In the genomic region with DNA sequence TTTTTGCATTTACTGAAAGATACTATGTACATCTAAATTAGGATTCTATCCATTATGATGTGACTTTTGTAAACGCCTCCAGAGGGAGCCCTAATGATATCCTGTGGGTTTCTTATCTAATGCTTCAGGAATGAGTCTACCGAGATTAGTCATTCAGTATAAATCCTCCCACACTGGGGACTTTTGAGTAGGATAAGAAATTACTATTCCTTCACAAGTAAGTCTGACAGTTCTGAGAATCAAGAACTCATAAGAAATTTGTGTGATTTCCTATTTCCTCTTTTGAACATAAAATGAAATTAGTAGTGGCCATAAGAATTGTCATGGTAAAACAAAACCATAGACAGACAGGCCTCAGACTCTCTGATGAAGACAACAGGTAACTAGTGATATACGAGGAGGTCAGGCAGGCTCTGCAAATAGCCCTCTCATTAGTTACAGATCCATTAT, we compare ENCODE assay signal across 8 cellular contexts. TPM values are rescaled to one million over a fixed set of nuclear protein-coding genes. Genes with fewer than 3 reads are reported as not detected.
DNase-seq lines count a peak whose midpoint lies in the region; TF ChIP-seq lines count a peak whose summit lies in the region.

No MANE protein-coding gene starts in this region.

- in situ Hi-C loops in mammary epithelial cell (cut with MboI; ENCODE audit: low sequenced_read_pairs in 2 of 2) = loop anchor here in 1 of 2 donors (25.0 kb wide), 1 partner anchor 163 kb away; no protein-coding TSS in a partner anchor

- H3K36me3 Mint-ChIP-seq in mesothelial cell of epicardium = no peaks in the 10 kb centered on the region

- H3K4me3 Mint-ChIP-seq in mesothelial cell of epicardium = no peak overlapping the region

- no peaks in the 10 kb centered on the region for H3K9me3 Mint-ChIP-seq in mesothelial cell of epicardium

- H4K20me1 ChIP-seq in mammary epithelial cell (ENCODE audit: insufficient read depth, low read length) = no peaks in the 10 kb centered on the region

- H3K79me2 ChIP-seq in mammary epithelial cell (ENCODE audit: insufficient read depth, low read length) = no peaks in the 10 kb centered on the region

- intact Hi-C loops in mammary epithelial cell (cut with micrococcal nuclease) = loop anchor here (2.0 to 10.0 kb wide), 2 partner anchors 80 to 158 kb away; no protein-coding TSS in a partner anchor

- peaks cover 16% of the 10 kb centered on the region for H3K4me1 Mint-ChIP-seq in mesothelial cell of epicardium

- dilution Hi-C loops in mammary epithelial cell (cut with HindIII; ENCODE audit: low sequenced_read_pairs) = no loop called here

- 3% methylated on average over 3 of the region's 3 CpGs for WGBS in mammary epithelial cell (ENCODE audit: low coverage, missing lambda C conversion rate)

- no peak overlapping the region for H3K9ac ChIP-seq in mammary epithelial cell (ENCODE audit: insufficient read depth, low read length)

- peak overlapping the region; percentile 75 for H3K27ac Mint-ChIP-seq in mesothelial cell of epicardium

- H3K27me3 ChIP-seq in mammary epithelial cell (ENCODE audit: insufficient read depth, low read length) = peaks cover 2% of the 10 kb centered on the region

- no TSS peak for BruUV-seq in mammary epithelial cell (replicated peaks; lab: Mats Ljungman, UMichigan)

- DNase-seq in CD1c-positive myeloid dendritic cell (ENCODE audit: extremely low spot score) = peak; percentile 33
- peak; percentile 11 for DNase-seq in GM20000 (ENCODE audit: low spot score)
- peak; percentile 49 for DNase-seq in NAMALWA (ENCODE audit: low spot score)
- peak; percentile 71 for DNase-seq in mammary epithelial cell
- no peak for DNase-seq in mesothelial cell of epicardium (ENCODE audit: low spot score in 2 of 2, unreplicated experiment in 2 of 2)
- DNase-seq in T-helper 9 cell = no peak
- no peak for DNase-seq in effector CD4-positive, alpha-beta T cell
- no peak for DNase-seq in stimulated activated CD4-positive, alpha-beta T cell treated with anti-CD3 and anti-CD28 coated beads, Interleukin-4, amount 100 ng/mL, for 4 hours

- peak overlapping the region; percentile 27 for H3K4me2 ChIP-seq in mammary epithelial cell (ENCODE audit: insufficient read depth, low read depth, low read length)

- CTCF ChIA-PET in mammary epithelial cell (lab: Charles Lee; ENCODE audit: low non-redundant PET) = no interaction called here

- H3K9me3 ChIP-seq in mammary epithelial cell (replicated peaks; ENCODE audit: insufficient read depth, low read length) = no peaks in the 10 kb centered on the region

- no peaks in the 10 kb centered on the region for H3K4me1 ChIP-seq in mammary epithelial cell (ENCODE audit: insufficient read depth, low read length)

- TF ChIP-seq CTCF in GM20000 (IDR thresholded peaks at IDR 0.05; ENCODE audit: extremely low read depth, missing control alignments) = no peak
- peak; percentile 46 to 67 for TF ChIP-seq CTCF in mammary epithelial cell (conservative IDR thresholded peaks at IDR 0.05 in 1 of 2, IDR thresholded peaks at IDR 0.05 in 1 of 2; ENCODE audit: extremely low read depth in 1 of 2, insufficient read depth in 1 of 2, low read depth in 1 of 2, low read length in 2 of 2)
- peak; percentile 35 for TF ChIP-seq CTCF in mesothelial cell of epicardium (IDR thresholded peaks at IDR 0.05; ENCODE audit: unreplicated experiment)

- no peak overlapping the region for H3K4me3 ChIP-seq in mammary epithelial cell (replicated peaks in 1 of 3; ENCODE audit: insufficient read depth in 1 of 3, low read depth in 2 of 3, low read length in 3 of 3)

- no peaks in the 10 kb centered on the region for H3K36me3 ChIP-seq in mammary epithelial cell (ENCODE audit: insufficient read depth, low read length)

- H3K27me3 Mint-ChIP-seq in mesothelial cell of epicardium (ENCODE audit: low read depth) = peaks cover 2% of the 10 kb centered on the region

- no peak overlapping the region for H2AFZ ChIP-seq in mammary epithelial cell (ENCODE audit: low read depth, low read length)

- no peak overlapping the region for H3K27ac ChIP-seq in mammary epithelial cell (ENCODE audit: insufficient read depth, low read depth, low read length)

RNA-seq across cellular contexts. Expression of a gene that starts 10.0 kb away (rescaled TPM):
- total RNA-seq in mammary epithelial cell (not detected), mesothelial cell of epicardium (not detected in 3 replicates)
- not detected for polyA plus RNA-seq in mammary epithelial cell
- not detected for polyA minus RNA-seq in mammary epithelial cell

RNA-seq across cellular contexts. Expression of a gene that starts 17.6 kb away (rescaled TPM):
- total RNA-seq in mammary epithelial cell = not detected
- not detected for polyA plus RNA-seq in mammary epithelial cell
- not detected for polyA minus RNA-seq in mammary epithelial cell
- total RNA-seq in mesothelial cell of epicardium = not detected in 3 replicates

RNA-seq across cellular contexts. Expression of a gene that starts 38.8 kb away (rescaled TPM):
- not detected for total RNA-seq in mammary epithelial cell
- not detected for polyA plus RNA-seq in mammary epithelial cell
- polyA minus RNA-seq in mammary epithelial cell = not detected
- not detected in 3 replicates for total RNA-seq in mesothelial cell of epicardium

RNA-seq across cellular contexts. Expression of a gene that starts 47.2 kb away (rescaled TPM):
- total RNA-seq in mammary epithelial cell = not detected
- not detected for polyA plus RNA-seq in mammary epithelial cell
- not detected for polyA minus RNA-seq in mammary epithelial cell
- total RNA-seq in mesothelial cell of epicardium = not detected in 3 replicates

Comparison
In these comparisons a context has a peak if more than half of its experiments do, and no peak if none do; other contexts are left out.
1. DNase-seq: peak in CD1c-positive myeloid dendritic cell (single experiment), GM20000 (single experiment), NAMALWA (single experiment) and mammary epithelial cell (single experiment); none in mesothelial cell of epicardium (0 of 2), T-helper 9 cell (single experiment), effector CD4-positive, alpha-beta T cell (single experiment) and stimulated activated CD4-positive, alpha-beta T cell treated with anti-CD3 and anti-CD28 coated beads, Interleukin-4, amount 100 ng/mL, for 4 hours (0 of 2).